In genomic region chr2:235026137-235026536, GRCh38 we compare ENCODE assay signal across 10 cellular contexts.
A peak's percentile ranks its signal among the peaks of the same experiment; 100 is the strongest.
DNase-seq lines count a peak whose midpoint lies in the region; ATAC-seq and TF ChIP-seq lines count a peak whose summit lies in the region.
"Had no signal": no experiment of that assay in that cellular context is flagged by ENCODE, and none has a peak within 500 bp of the region (broad histone marks: within the 10 kb centered on the region; RNA-seq: fewer than 3 reads in every experiment).

No MANE protein-coding gene starts in this region.

- peaks cover 86% of the 10 kb centered on the region for H3K79me2 ChIP-seq in osteoblast (ENCODE audit: insufficient read depth, low read length)

- H3K4me3 ChIP-seq in epithelial cell of esophagus (ENCODE audit: low read length) (peak overlapping the region; percentile 32), osteoblast (ENCODE audit: insufficient read depth, low read length) (no peak overlapping the region)

- no peak for TF ChIP-seq CTCF in epithelial cell of esophagus (IDR thresholded peaks at IDR 0.05; ENCODE audit: insufficient read depth, low read depth, low read length, missing control alignments)
- no peak for TF ChIP-seq CTCF in osteoblast (IDR thresholded peaks at IDR 0.05; ENCODE audit: extremely low read depth, low read depth, low read length)

- peaks cover 52% of the 10 kb centered on the region for H4K20me1 ChIP-seq in osteoblast (ENCODE audit: insufficient read depth, low read length)

- H3K4me2 ChIP-seq in osteoblast (ENCODE audit: insufficient read depth, low read length) = peak overlapping the region; percentile 22

- H3K9me3 ChIP-seq in osteoblast (ENCODE audit: low read depth, low read length) = no peaks in the 10 kb centered on the region
- H3K9me3 ChIP-seq: neutrophil had no signal

- H3K27me3 ChIP-seq in osteoblast (ENCODE audit: insufficient read depth, low read length) = no peaks in the 10 kb centered on the region
- H3K27me3 ChIP-seq: neutrophil had no signal

- peaks cover 72% of the 10 kb centered on the region for H3K4me1 ChIP-seq in osteoblast (ENCODE audit: insufficient read depth, low read length)

- no peak for ATAC-seq in HG03097 (IDR thresholded peaks at IDR 0.05; ENCODE audit: low FRiP score, unreplicated experiment)
- ATAC-seq: activated T-cell treated with anti-CD3 and anti-CD28 coated beads, Interleukin-2, amount 50 U/mL, for 4 hours had no signal

- peak; percentile 73 for DNase-seq in Caki2 (ENCODE audit: low read depth)
- peak; percentile 68 for DNase-seq in NCI-H446 treated with DMSO at 0.1 percent for 48 hours (lab: John Stamatoyannopoulos, UW)
- DNase-seq in epithelial cell of esophagus (ENCODE audit: low read depth) = peak; percentile 99
- DNase-seq in osteoblast (ENCODE audit: insufficient read length, low spot score, missing footprints) = peak; percentile 93
- DNase-seq in amygdala (lab: John Stamatoyannopoulos, UW) = no peak
- DNase-seq in NCI-H345 (lab: John Stamatoyannopoulos, UW) = no peak
- DNase-seq in DMS153 (lab: John Stamatoyannopoulos, UW) = no peak
- DNase-seq: activated T-cell treated with anti-CD3 and anti-CD28 coated beads, Interleukin-2, amount 50 U/mL, for 4 hours had no signal

- no peak overlapping the region for H2AFZ ChIP-seq in osteoblast (ENCODE audit: low read length)

- in situ Hi-C loops in Caki2 (cut with HindIII; ENCODE audit: low pct_unique_long_range_greater_than_20kb, low sequenced_read_pairs) = no loop called here

- H3K27ac ChIP-seq in osteoblast (ENCODE audit: low read depth, low read length) = peak overlapping the region; percentile 75
- H3K27ac ChIP-seq: neutrophil had no signal

- H3K36me3 ChIP-seq in osteoblast (ENCODE audit: insufficient read depth, low read length) = no peaks in the 10 kb centered on the region
- H3K36me3 ChIP-seq: neutrophil had no signal

Comparison
In these comparisons a context has a peak if more than half of its experiments do, and no peak if none do; other contexts are left out.
1. DNase-seq: peak in Caki2 (single experiment), NCI-H446 treated with DMSO at 0.1 percent for 48 hours (single experiment), epithelial cell of esophagus (single experiment) and osteoblast (single experiment); none in amygdala (0 of 56), NCI-H345 (single experiment) and DMS153 (single experiment).